In the genomic region with DNA sequence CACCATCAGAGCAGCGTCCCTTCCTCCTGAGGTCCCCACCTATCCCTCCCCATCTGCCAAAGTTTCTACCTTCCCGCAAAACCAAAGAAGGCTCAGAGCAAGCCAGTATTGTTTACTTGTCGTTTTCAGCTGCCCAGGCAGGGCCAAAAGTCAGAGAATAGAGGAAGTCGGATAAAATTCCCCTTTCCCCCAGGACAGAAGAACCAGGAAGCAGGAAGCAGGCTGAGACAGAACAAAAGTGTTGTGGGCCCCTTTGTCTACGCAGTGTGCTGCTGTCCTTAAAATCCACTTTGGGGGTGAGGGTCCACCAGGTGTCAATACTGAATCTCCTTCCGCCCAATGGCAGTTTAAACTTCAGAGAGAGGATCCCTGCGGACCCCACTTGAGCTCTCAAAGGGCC, we compare ENCODE assay signal across 16 cellular contexts. TPM values are rescaled to one million over a fixed set of nuclear protein-coding genes. Genes with fewer than 3 reads are reported as not detected.
DNase-seq lines count a peak whose midpoint lies in the region; ATAC-seq, FAIRE-seq and TF ChIP-seq lines count a peak whose summit lies in the region.
"Had no signal": no experiment of that assay in that cellular context is flagged by ENCODE, and none has a peak within 500 bp of the region (broad histone marks: within the 10 kb centered on the region; RNA-seq: fewer than 3 reads in every experiment).

No MANE protein-coding gene starts in this region.

- no peak for ATAC-seq in GM12878

- CTCF ChIA-PET in GM12878 (lab: Yijun Ruan, JAX) (interaction anchor here (1.0 to 1.9 kb wide), 2 partner anchors 8 to 14 kb away, joined by 4 to 7 read pairs; no protein-coding TSS in a partner anchor), OCI-LY7 (lab: Charles Lee; ENCODE audit: unreplicated experiment) (no interaction called here)

- no peak for FAIRE-seq in GM12878 (lab: Jason Lieb, UNC)
- FAIRE-seq in kidney (lab: Jason Lieb, UNC) = no peak
- FAIRE-seq: GM12892 had no signal

- 63% methylated on average over 7 of the region's 7 CpGs for WGBS in GM12878 (ENCODE audit: insufficient coverage, insufficient replicate concordance, low lambda C conversion rate, missing lambda C conversion rate)

- BruUV-seq in GM12878 (replicated peaks; lab: Mats Ljungman, UMichigan) (no TSS peak), OCI-LY7 (replicated peaks; lab: Mats Ljungman, UMichigan) (no TSS peak)

- H3K4me3 ChIP-seq in GM12878 (no peak overlapping the region), kidney (ENCODE audit: low read length in 2 of 2) (no peak overlapping the region), OCI-LY7 (ENCODE audit: low read depth, low read length, poor library complexity, severe bottlenecking) (no peak overlapping the region)
- H3K4me3 ChIP-seq: BLaER1 had no signal

- no peak overlapping the region for H2AFZ ChIP-seq in GM12878 (ENCODE audit: control insufficient read depth, low read depth, low read length)
- H2AFZ ChIP-seq in OCI-LY7 (ENCODE audit: low read length) = no peak overlapping the region

- RAD21 ChIA-PET in GM12878 (lab: Charles Lee; ENCODE audit: unreplicated experiment) = no interaction called here

- H3K79me2 ChIP-seq in GM12878 (ENCODE audit: control insufficient read depth, insufficient read depth, low read length) = no peaks in the 10 kb centered on the region
- no peaks in the 10 kb centered on the region for H3K79me2 ChIP-seq in OCI-LY7 (ENCODE audit: insufficient read depth, low read depth, low read length)

- H3K9me2 ChIP-seq in OCI-LY7 (ENCODE audit: insufficient read depth, low read length) = no peaks in the 10 kb centered on the region

- H4K20me1 ChIP-seq in GM12878 (ENCODE audit: control insufficient read depth, insufficient read depth) = no peaks in the 10 kb centered on the region
- H4K20me1 ChIP-seq in OCI-LY7 (ENCODE audit: insufficient read depth, low read length) = no peaks in the 10 kb centered on the region
- H4K20me1 ChIP-seq: BLaER1 had no signal

- POLR2A ChIA-PET in GM12878 (lab: Charles Lee) (no interaction called here), OCI-LY7 (lab: Charles Lee) (no interaction called here)

- H3K4me2 ChIP-seq in GM12878 (ENCODE audit: control insufficient read depth, insufficient read depth) = no peak overlapping the region
- H3K4me2 ChIP-seq in OCI-LY7 (ENCODE audit: low read length) = no peak overlapping the region
- H3K4me2 ChIP-seq: BLaER1 had no signal

- DNase-seq in GM12878 (ENCODE audit: low read depth, low spot score) = no peak
- peak; percentile 1 for DNase-seq in kidney
- DNase-seq in lung microvascular endothelial cell (ENCODE audit: low read depth in 2 of 2) = peak; percentile 14 to 21
- no peak for DNase-seq in OCI-LY7 (ENCODE audit: low spot score)
- no peak for DNase-seq in activated T-cell treated with anti-CD3 and anti-CD28 coated beads, Interleukin-2, amount 50 U/mL, for 48 hours
- DNase-seq in SW480 (ENCODE audit: low spot score) = no peak
- no peak for DNase-seq in hypothalamus (lab: John Stamatoyannopoulos, UW)
- DNase-seq: AML-193; Calu3; CD4-positive, alpha-beta T cell; DMS 273 treated with DMSO at 0.1 percent for 48 hours; DMS79; GOT3; H9 had no signal

- H3K9ac ChIP-seq in GM12878 (ENCODE audit: control insufficient read depth, insufficient read depth, low read length) = no peak overlapping the region
- no peak overlapping the region for H3K9ac ChIP-seq in kidney (ENCODE audit: low read length in 2 of 2)
- H3K9ac ChIP-seq: BLaER1 had no signal

- no peaks in the 10 kb centered on the region; the same call in 2 of the 3 replicates for H3K9me3 ChIP-seq in GM12878 (replicated peaks; ENCODE audit: control insufficient read depth, insufficient read depth, low read length)
- no peaks in the 10 kb centered on the region for H3K9me3 ChIP-seq in kidney (ENCODE audit: control insufficient read depth in 1 of 2, low read length in 2 of 2)
- no peaks in the 10 kb centered on the region for H3K9me3 ChIP-seq in OCI-LY7 (ENCODE audit: low read length)

- TF ChIP-seq RAD21 in GM12878 (IDR thresholded peaks at IDR 0.05; ENCODE audit: insufficient read depth, low read depth, low read length) = no peak

- intact Hi-C loops in GM12878 (cut with micrococcal nuclease; ENCODE audit: unreplicated experiment) = loop anchor here (10.0 kb wide), 1 partner anchor 125 kb away; no protein-coding TSS in a partner anchor
- intact Hi-C loops in kidney (cut with DNase I) = loop anchor here (10.0 kb wide), 1 partner anchor 125 kb away; no protein-coding TSS in a partner anchor
- intact Hi-C loops in OCI-LY7 (cut with micrococcal nuclease; ENCODE audit: unreplicated experiment) = no loop called here

- no peaks in the 10 kb centered on the region for H3K4me1 ChIP-seq in GM12878 (ENCODE audit: control insufficient read depth, insufficient read depth, low read length)
- H3K4me1 ChIP-seq in kidney (ENCODE audit: control insufficient read depth in 1 of 2, insufficient read depth in 1 of 2, low read depth in 1 of 2, low read length in 2 of 2) = no peaks in the 10 kb centered on the region
- no peaks in the 10 kb centered on the region for H3K4me1 ChIP-seq in OCI-LY7 (ENCODE audit: insufficient read depth, low read length, poor library complexity, severe bottlenecking)

- TF ChIP-seq EP300 in GM12878 (IDR thresholded peaks at IDR 0.05; ENCODE audit: borderline replicate concordance in 1 of 2, control insufficient read depth in 1 of 2, low read depth in 2 of 2, low read length in 2 of 2) = no peak

- H3K27me3 ChIP-seq in GM12878 (replicated peaks in 1 of 2; ENCODE audit: control insufficient read depth in 2 of 2, insufficient read depth in 2 of 2, low read length in 1 of 2) = no peaks in the 10 kb centered on the region; a peak in 1 of 4 replicates
- H3K27me3 ChIP-seq: BLaER1 had no signal

- H3K36me3 ChIP-seq in GM12878 (ENCODE audit: control insufficient read depth in 2 of 2, insufficient read depth in 2 of 2, low read length in 1 of 2) = no peaks in the 10 kb centered on the region
- H3K36me3 ChIP-seq in kidney (ENCODE audit: control insufficient read depth in 1 of 2, insufficient read depth in 2 of 2, low read length in 2 of 2) = no peaks in the 10 kb centered on the region
- no peaks in the 10 kb centered on the region for H3K36me3 ChIP-seq in OCI-LY7 (ENCODE audit: insufficient read depth, low read length)
- H3K36me3 ChIP-seq: BLaER1 had no signal

- in situ Hi-C loops in GM12878 (cut with MboI) = no loop called here

- SMC1A ChIA-PET in GM12878 (lab: Charles Lee; ENCODE audit: uncharacterized antibody, unreplicated experiment) = interaction anchor here (0.8 kb wide), 1 partner anchor 18 kb away, joined by 3 read pairs; no protein-coding TSS in a partner anchor

- TF ChIP-seq CTCF in GM12878 (IDR thresholded peaks at IDR 0.05 in 2 of 3, conservative IDR thresholded peaks at IDR 0.05 in 1 of 3; ENCODE audit: control insufficient read depth in 2 of 3, extremely low read depth in 1 of 3, insufficient read depth in 1 of 3, low read depth in 3 of 3, low read length in 3 of 3) = no peak
- no peak for TF ChIP-seq CTCF in kidney (IDR thresholded peaks at IDR 0.05; ENCODE audit: borderline replicate concordance, extremely low read depth, insufficient read depth)
- TF ChIP-seq CTCF in OCI-LY7 (conservative IDR thresholded peaks at IDR 0.05; ENCODE audit: low read length) = no peak

- H3K27ac ChIP-seq in GM12878 (ENCODE audit: control insufficient read depth, insufficient read depth) (no peak overlapping the region), kidney (ENCODE audit: low read depth in 2 of 2, low read length in 2 of 2) (no peak overlapping the region), OCI-LY7 (ENCODE audit: low read depth, low read length, poor library complexity, severe bottlenecking) (no peak overlapping the region)
- H3K27ac ChIP-seq: BLaER1 had no signal

- TF ChIP-seq POLR2A in GM12878 (IDR thresholded peaks at IDR 0.05; ENCODE audit: low read depth, low read length) = no peak

TF ChIP-seq in GM12878, 131 proteins besides CTCF, POLR2A, EP300 and RAD21 (continues in another document):
- TF ChIP-seq SPI1 (IDR thresholded peaks at IDR 0.05; ENCODE audit: borderline replicate concordance, insufficient read depth, low read depth, low read length) (0 out of 2 replicates have a peak, but pooled peaks have one; percentile 1), POLR2AphosphoS5 (IDR thresholded peaks at IDR 0.05; ENCODE audit: low read length) (no peak), SREBF1 (IDR thresholded peaks at IDR 0.05; ENCODE audit: low read length) (no peak), STAT1 (conservative IDR thresholded peaks at IDR 0.05) (no peak), FOXK2 (IDR thresholded peaks at IDR 0.05) (no peak), NRF1 (conservative IDR thresholded peaks at IDR 0.05; ENCODE audit: low read depth, low read length) (no peak)

RNA-seq across cellular contexts. Expression of a gene that starts 18.5 kb away (rescaled TPM):
- 220 and 242 TPM in 2 replicates for total RNA-seq in GM12878 (2013; cell fraction: nucleolus; rRNA removed)
- total RNA-seq in GM12878 (2014; rRNA removed) = 2,707 and 2,818 TPM in 2 replicates
- total RNA-seq in GM12878 (2014; rRNA removed; fragmentation: Illumina TruSeq; extraction: Trizol) = 3,926 and 3,952 TPM in 2 replicates
- 2,298 and 2,376 TPM in 2 replicates for total RNA-seq in GM12878 (2021)
- 3,831 TPM for polyA plus RNA-seq in GM12878 (2011; ENCODE audit: low read depth)
- 3,443 and 3,447 TPM in 2 replicates for polyA plus RNA-seq in GM12878 (2011; rRNA removed)
- polyA plus RNA-seq in GM12878 (2011; cell fraction: cytosol; rRNA removed) = 2,094 and 3,074 TPM in 2 replicates
- polyA plus RNA-seq in GM12878 (2011; cell fraction: nucleus; rRNA removed) = 755 and 1,231 TPM in 2 replicates
- 5,378 and 5,555 TPM in 2 replicates for polyA plus RNA-seq in GM12878 (2012)
- 5,147 and 5,597 TPM in 2 replicates for polyA plus RNA-seq in GM12878 (2014; fragmentation: Illumina TruSeq; extraction: Trizol)
- 1,000 to 10,000 TPM; 3,252 to 3,662 TPM for polyA plus RNA-seq in GM12878 (2014; fragmentation: Nextera tagmentation; extraction: Ambion mirVana)
- 4,075 and 4,194 TPM in 2 replicates for polyA plus RNA-seq in GM12878 (2014; rRNA removed)
- 1,000 to 10,000 TPM; 1,533 to 1,667 TPM for polyA plus RNA-seq in GM12878 (2016; fragmentation: Nextera tagmentation; extraction: Ambion mirVana)
- 1,701 and 1,707 TPM in 2 replicates for polyA minus RNA-seq in GM12878 (2011; rRNA and poly(A)+ RNA removed)
- 779 and 848 TPM in 2 replicates for polyA minus RNA-seq in GM12878 (2011; cell fraction: cytosol; rRNA and poly(A)+ RNA removed)
- polyA minus RNA-seq in GM12878 (2011; cell fraction: nucleus; rRNA and poly(A)+ RNA removed) = 190 and 283 TPM in 2 replicates
- total RNA-seq in kidney = 1,227 TPM
- 2,612 TPM for polyA plus RNA-seq in kidney (ENCODE audit: insufficient read depth, low read depth, low replicate concordance)
- 857 and 1,065 TPM in 2 replicates for total RNA-seq in lung microvascular endothelial cell
- 3,339 and 3,717 TPM in 2 replicates for total RNA-seq in OCI-LY7 (2014; rRNA removed; shearing (Covaris generic))
- 2,099 and 2,324 TPM in 2 replicates for total RNA-seq in OCI-LY7 (2022)

Comparison
In these comparisons a context has a peak if more than half of its experiments do, and no peak if none do; other contexts are left out.
1. DNase-seq: peak in kidney (single experiment) and lung microvascular endothelial cell (2 of 2); none in GM12878 (single experiment), OCI-LY7 (single experiment), activated T-cell treated with anti-CD3 and anti-CD28 coated beads, Interleukin-2, amount 50 U/mL, for 48 hours (0 of 2), SW480 (single experiment) and hypothalamus (0 of 51).